20 cellular contexts compared by ENCODE assay signal in genomic region chr7:45053941-45054340, GRCh38.
"Had no signal": no experiment of that assay in that cellular context is flagged by ENCODE, and none has a peak within 500 bp of the region (broad histone marks: within the 10 kb centered on the region; RNA-seq: fewer than 3 reads in every experiment).

No MANE protein-coding gene starts in this region.

- H3K9me3 ChIP-seq: heart left ventricle, left ventricle myocardium inferior, neutrophil, sigmoid colon, tibial artery had no signal

- H3K4me3 Mint-ChIP-seq: activated CD4-positive, alpha-beta memory T cell treated with anti-CD3 and anti-CD28 coated beads, Interleukin-2, amount 10 ng/mL, durations not matched to agents 7 days and 5 days; activated naive CD8-positive, alpha-beta T cell treated with anti-CD3 and anti-CD28 coated beads, Interleukin-2, amount 50 U/mL, for 24 hours; activated T-cell treated with anti-CD3 and anti-CD28 coated beads, Interleukin-2, amount 50 U/mL, for 4 hours; WTC11 had no signal

- H3K9ac ChIP-seq: parathyroid adenoma had no signal

- H3K27me3 ChIP-seq: brain microvascular endothelial cell, heart left ventricle, neutrophil, sigmoid colon, tibial artery had no signal

- ATAC-seq: activated naive CD8-positive, alpha-beta T cell treated with anti-CD3 and anti-CD28 coated beads, Interleukin-2, amount 50 U/mL, for 24 hours; activated T-cell treated with anti-CD3 and anti-CD28 coated beads, Interleukin-2, amount 50 U/mL, for 4 hours; heart left ventricle; stimulated activated naive CD8-positive, alpha-beta T cell treated with anti-CD3 and anti-CD28 coated beads, Interleukin-15, Interleukin-2, amounts not matched to agents 100 U/mL and 50 U/mL, for 24 hours; WTC11 had no signal

- H3K4me1 ChIP-seq: parathyroid adenoma, sigmoid colon, tibial artery had no signal

- H3K4me3 ChIP-seq: coronary artery, heart left ventricle, left ventricle myocardium inferior, sigmoid colon, tibial artery had no signal

- DNase-seq: activated CD4-positive, alpha-beta memory T cell treated with anti-CD3 and anti-CD28 coated beads, Interleukin-2, amount 10 ng/mL, durations not matched to agents 7 days and 5 days; activated CD4-positive, alpha-beta T cell treated with anti-CD3 and anti-CD28 coated beads for 4 hours; activated gamma-delta T cell; activated naive CD8-positive, alpha-beta T cell treated with anti-CD3 and anti-CD28 coated beads, Interleukin-2, amount 50 U/mL, for 24 hours; activated T-cell treated with anti-CD3 and anti-CD28 coated beads, Interleukin-2, amount 50 U/mL, for 4 hours; anterior cingulate cortex; brain microvascular endothelial cell; central memory CD4-positive, alpha-beta T cell; heart left ventricle; kidney glomerular epithelial cell; left ventricle myocardium inferior; mammary epithelial cell; sigmoid colon; stimulated activated CD4-positive, alpha-beta T cell treated with anti-CD3 and anti-CD28 coated beads, Interleukin-2, amount 100 ng/mL, for 24 hours; stimulated activated naive CD8-positive, alpha-beta T cell treated with anti-CD3 and anti-CD28 coated beads, Interleukin-15, Interleukin-2, amounts not matched to agents 100 U/mL and 50 U/mL, for 24 hours had no signal

- H3K27ac ChIP-seq: brain microvascular endothelial cell, coronary artery, heart left ventricle, left ventricle myocardium inferior, neutrophil, parathyroid adenoma, sigmoid colon, tibial artery had no signal

- H3K27ac Mint-ChIP-seq: activated CD4-positive, alpha-beta memory T cell treated with anti-CD3 and anti-CD28 coated beads, Interleukin-2, amount 10 ng/mL, durations not matched to agents 7 days and 5 days; WTC11 had no signal

- H3K4me1 Mint-ChIP-seq: WTC11 had no signal

- H3K27me3 Mint-ChIP-seq: activated CD4-positive, alpha-beta memory T cell treated with anti-CD3 and anti-CD28 coated beads, Interleukin-2, amount 10 ng/mL, durations not matched to agents 7 days and 5 days; activated naive CD8-positive, alpha-beta T cell treated with anti-CD3 and anti-CD28 coated beads, Interleukin-2, amount 50 U/mL, for 24 hours had no signal

- H3K9me3 Mint-ChIP-seq: activated CD4-positive, alpha-beta memory T cell treated with anti-CD3 and anti-CD28 coated beads, Interleukin-2, amount 10 ng/mL, durations not matched to agents 7 days and 5 days; activated T-cell treated with anti-CD3 and anti-CD28 coated beads, Interleukin-2, amount 50 U/mL, for 4 hours had no signal
